In genomic region chr18:44655435-44655834, GRCh38 we compare ENCODE assay signal across 19 cellular contexts. TPM values are rescaled to one million over a fixed set of nuclear protein-coding genes. Genes with fewer than 3 reads are reported as not detected.
A peak's percentile ranks its signal among the peaks of the same experiment; 100 is the strongest.
DNase-seq lines count a peak whose midpoint lies in the region; ATAC-seq, FAIRE-seq and TF ChIP-seq lines count a peak whose summit lies in the region.
"Had no signal": no experiment of that assay in that cellular context is flagged by ENCODE, and none has a peak within 500 bp of the region (broad histone marks: within the 10 kb centered on the region; RNA-seq: fewer than 3 reads in every experiment).

No MANE protein-coding gene starts in this region.

- no peaks in the 10 kb centered on the region for H3K9me3 ChIP-seq in SK-N-SH
- H3K9me3 ChIP-seq in sigmoid colon: no peaks in the 10 kb centered on the region
- no peaks in the 10 kb centered on the region for H3K9me3 ChIP-seq in OCI-LY7 (ENCODE audit: low read length)
- H3K9me3 ChIP-seq in HepG2 (ENCODE audit: low read length): no peaks in the 10 kb centered on the region
- H3K9me3 ChIP-seq: A549, BLaER1 had no signal

- DNase-seq in SK-N-SH (no peak), chondrocyte (ENCODE audit: low spot score) (no peak), sigmoid colon (no peak), OCI-LY7 (ENCODE audit: low spot score) (no peak), omental fat pad (ENCODE audit: low spot score) (no peak), HepG2 (ENCODE audit: low spot score) (no peak)
- DNase-seq: Calu3; CD8-positive, alpha-beta T cell; DMS79 treated with DMSO at 0.1 percent for 48 hours; GF-D8; HCEC 1CT; IMR-90 had no signal

- H3K4me1 ChIP-seq in SK-N-SH (ENCODE audit: control insufficient read depth in 1 of 2, insufficient read depth in 2 of 2, low read depth in 1 of 2, low read length in 1 of 2): peaks cover 0 to 18% of the 10 kb centered on the region in 2 experiments; a peak in 2 of 4 replicates
- peaks cover 0 to 36% (median 21%) of the 10 kb centered on the region in 4 donors for H3K4me1 ChIP-seq in sigmoid colon
- no peaks in the 10 kb centered on the region for H3K4me1 ChIP-seq in OCI-LY7 (ENCODE audit: insufficient read depth, low read length, poor library complexity, severe bottlenecking)
- no peaks in the 10 kb centered on the region for H3K4me1 ChIP-seq in HepG2 (ENCODE audit: insufficient read depth, low read length)
- H3K4me1 ChIP-seq: BLaER1 had no signal

- no peaks in the 10 kb centered on the region for H3K27me3 Mint-ChIP-seq in chondrocyte (ENCODE audit: low read depth)

- peaks cover 2% of the 10 kb centered on the region for H3K9me3 Mint-ChIP-seq in chondrocyte (ENCODE audit: low read depth)
- H3K9me3 Mint-ChIP-seq: CD8-positive, alpha-beta T cell; GM23338 had no signal

- BruUV-seq in OCI-LY7 (replicated peaks; lab: Mats Ljungman, UMichigan) (no TSS peak), HepG2 (replicated peaks; lab: Mats Ljungman, UMichigan) (no TSS peak)

- H3K4me3 ChIP-seq in SK-N-SH (ENCODE audit: low read depth in 2 of 2, low read length in 1 of 2) (no peak overlapping the region), sigmoid colon (no peak overlapping the region), OCI-LY7 (ENCODE audit: low read depth, low read length, poor library complexity, severe bottlenecking) (no peak overlapping the region), HepG2 (replicated peaks in 1 of 3; ENCODE audit: insufficient read depth in 1 of 3, low read depth in 2 of 3, low read length in 3 of 3) (no peak overlapping the region)
- H3K4me3 ChIP-seq: A549, BLaER1, GM23338 had no signal

- CTCF ChIA-PET in SK-N-SH (lab: Yijun Ruan, JAX) (interaction anchor here (1.2 kb wide), 1 partner anchor 557 kb away, joined by 4 read pairs; no protein-coding TSS in a partner anchor), OCI-LY7 (lab: Charles Lee; ENCODE audit: unreplicated experiment) (no interaction called here), HepG2 (lab: Yijun Ruan, JAX; ENCODE audit: low intra/inter-chr PET ratio, low total read pairs) (no interaction called here)

- H3K36me3 Mint-ChIP-seq in chondrocyte (ENCODE audit: low read depth): no peaks in the 10 kb centered on the region
- H3K36me3 Mint-ChIP-seq: CD8-positive, alpha-beta T cell had no signal

- POLR2A ChIA-PET in SK-N-SH (lab: Yijun Ruan, JAX) (no interaction called here), OCI-LY7 (lab: Charles Lee) (interaction anchor here (0.6 kb wide), 1 partner anchor 519 kb away, joined by 3 read pairs; no protein-coding TSS in a partner anchor), HepG2 (lab: Yijun Ruan, JAX) (no interaction called here)

- no peak overlapping the region for H3K4me2 ChIP-seq in SK-N-SH
- no peak overlapping the region for H3K4me2 ChIP-seq in OCI-LY7 (ENCODE audit: low read length)
- no peak overlapping the region for H3K4me2 ChIP-seq in HepG2 (ENCODE audit: low read depth, low read length)
- H3K4me2 ChIP-seq: BLaER1, GM23338 had no signal

- peak overlapping the region; percentile 36 for H3K27ac Mint-ChIP-seq in chondrocyte (ENCODE audit: unreplicated experiment)
- H3K27ac Mint-ChIP-seq: CD8-positive, alpha-beta T cell; GM23338 had no signal

- TF ChIP-seq RAD21 in SK-N-SH (IDR thresholded peaks at IDR 0.05; ENCODE audit: low read length) (no peak), HepG2 (CRISPR knock-in tag; IDR thresholded peaks at IDR 0.05) (no peak)

- TF ChIP-seq POLR2A in sigmoid colon (IDR thresholded peaks at IDR 0.05) (no peak), HepG2 (IDR thresholded peaks at IDR 0.05; ENCODE audit: insufficient read depth in 1 of 2, low read depth in 2 of 2, low read length in 2 of 2) (no peak)

- intact Hi-C loops in sigmoid colon (cut with DNase I) (no loop called here), OCI-LY7 (cut with micrococcal nuclease; ENCODE audit: unreplicated experiment) (no loop called here), HepG2 (cut with micrococcal nuclease; ENCODE audit: unreplicated experiment) (no loop called here)

- peaks cover 4% of the 10 kb centered on the region for H3F3A ChIP-seq in SK-N-SH (replicated peaks; ENCODE audit: insufficient read depth)

- no peak for TF ChIP-seq EP300 in SK-N-SH (IDR thresholded peaks at IDR 0.05; ENCODE audit: borderline replicate concordance in 1 of 2, low read depth in 1 of 2, low read length in 1 of 2)
- no peak for TF ChIP-seq EP300 in sigmoid colon (IDR thresholded peaks at IDR 0.05)
- TF ChIP-seq EP300 in HepG2 (IDR thresholded peaks at IDR 0.05; ENCODE audit: low read depth in 2 of 2, low read length in 2 of 2): no peak
- TF ChIP-seq EP300 in HepG2 (CRISPR knock-in tag; IDR thresholded peaks at IDR 0.05; ENCODE audit: borderline replicate concordance): no peak

- no peak for ATAC-seq in SK-N-SH treated with all-trans-retinoic acid at 6 μM for 48 hours
- no peak for ATAC-seq in omental fat pad (ENCODE audit: low FRiP score)
- no peak for ATAC-seq in HepG2
- ATAC-seq: CD8-positive, alpha-beta T cell; GM23338 had no signal

- no peak for FAIRE-seq in HepG2 (lab: Jason Lieb, UNC)
- FAIRE-seq: A549, H54 had no signal

- in situ Hi-C loops in HepG2 (cut with HindIII; ENCODE audit: extremely low pct_ligation_motif_present, low pct_unique_long_range_greater_than_20kb): no loop called here

- 94% methylated on average over 2 of the region's 2 CpGs for WGBS in SK-N-SH (ENCODE audit: low lambda C conversion rate)
- 92 to 94% methylated on average over 2 of the region's 2 CpGs for WGBS in sigmoid colon, 2 donors
- WGBS in HepG2 (ENCODE audit: low lambda C conversion rate): 18% methylated on average over 2 of the region's 2 CpGs

- no peak overlapping the region for H3K4me3 Mint-ChIP-seq in chondrocyte (ENCODE audit: unreplicated experiment)
- H3K4me3 Mint-ChIP-seq: CD8-positive, alpha-beta T cell; GM23338 had no signal

- H3K79me2 ChIP-seq in SK-N-SH (ENCODE audit: insufficient read depth) (no peaks in the 10 kb centered on the region), OCI-LY7 (ENCODE audit: insufficient read depth, low read depth, low read length) (no peaks in the 10 kb centered on the region), HepG2 (ENCODE audit: insufficient read depth, low read length) (no peaks in the 10 kb centered on the region)

- no peaks in the 10 kb centered on the region for H3K27me3 ChIP-seq in SK-N-SH (ENCODE audit: insufficient read depth)
- H3K27me3 ChIP-seq in sigmoid colon: no peaks in the 10 kb centered on the region
- H3K27me3 ChIP-seq in HepG2 (ENCODE audit: control insufficient read depth in 1 of 2, insufficient read depth in 2 of 2, low read length in 2 of 2): no peaks in the 10 kb centered on the region
- H3K27me3 ChIP-seq: BLaER1 had no signal

- H2AFZ ChIP-seq in SK-N-SH (ENCODE audit: low read depth) (0 out of 2 replicates have a peak overlapping the region, but pooled peaks have one; percentile 0), OCI-LY7 (ENCODE audit: low read length) (no peak overlapping the region), HepG2 (ENCODE audit: low read length) (no peak overlapping the region)
- H2AFZ ChIP-seq: GM23338 had no signal

- H4K20me1 ChIP-seq in SK-N-SH (ENCODE audit: insufficient read depth) (no peaks in the 10 kb centered on the region), OCI-LY7 (ENCODE audit: insufficient read depth, low read length) (no peaks in the 10 kb centered on the region), HepG2 (ENCODE audit: insufficient read depth, low read length) (no peaks in the 10 kb centered on the region)
- H4K20me1 ChIP-seq: BLaER1 had no signal

- TF ChIP-seq CTCF in SK-N-SH (IDR thresholded peaks at IDR 0.05): no peak
- TF ChIP-seq CTCF in chondrocyte (IDR thresholded peaks at IDR 0.05): no peak
- no peak for TF ChIP-seq CTCF in sigmoid colon (IDR thresholded peaks at IDR 0.05)
- TF ChIP-seq CTCF in OCI-LY7 (conservative IDR thresholded peaks at IDR 0.05; ENCODE audit: low read length): no peak
- no peak for TF ChIP-seq CTCF in omental fat pad (IDR thresholded peaks at IDR 0.05)
- no peak for TF ChIP-seq CTCF in HepG2 (CRISPR knock-in tag; IDR thresholded peaks at IDR 0.05)

- H3K9me2 ChIP-seq in SK-N-SH (no peaks in the 10 kb centered on the region), OCI-LY7 (ENCODE audit: insufficient read depth, low read length) (no peaks in the 10 kb centered on the region)

- peaks cover 41% of the 10 kb centered on the region for H3K4me1 Mint-ChIP-seq in chondrocyte (ENCODE audit: low read depth)

- H3K36me3 ChIP-seq in SK-N-SH (replicated peaks in 1 of 2; ENCODE audit: control insufficient read depth in 1 of 2, insufficient read depth in 2 of 2, low read length in 1 of 2): no peaks in the 10 kb centered on the region
- H3K36me3 ChIP-seq in sigmoid colon: no peaks in the 10 kb centered on the region
- no peaks in the 10 kb centered on the region for H3K36me3 ChIP-seq in OCI-LY7 (ENCODE audit: insufficient read depth, low read length)
- no peaks in the 10 kb centered on the region for H3K36me3 ChIP-seq in HepG2 (replicated peaks in 1 of 2; ENCODE audit: control insufficient read depth in 1 of 2, insufficient read depth in 2 of 2, low read length in 2 of 2)
- H3K36me3 ChIP-seq: BLaER1 had no signal

- H3K9ac ChIP-seq in SK-N-SH (no peak overlapping the region), HepG2 (ENCODE audit: insufficient read depth, low read depth, low read length) (no peak overlapping the region)
- H3K9ac ChIP-seq: BLaER1 had no signal

- H3K27ac ChIP-seq in SK-N-SH (ENCODE audit: low read depth in 2 of 2, low read length in 1 of 2): no peak overlapping the region
- peak overlapping the region in 3 of 4 donors; percentile 14 to 62 (median 40) for H3K27ac ChIP-seq in sigmoid colon
- no peak overlapping the region for H3K27ac ChIP-seq in OCI-LY7 (ENCODE audit: low read depth, low read length, poor library complexity, severe bottlenecking)
- no peak overlapping the region for H3K27ac ChIP-seq in HepG2 (ENCODE audit: extremely low read length, insufficient read depth, low read length)
- H3K27ac ChIP-seq: 22Rv1, A549, BLaER1, HL-60 had no signal

RNA-seq across cellular contexts. Expression of gene SETBP1, which starts 25.3 kb away (rescaled TPM):
- polyA plus RNA-seq in SK-N-SH (2012; rRNA removed) (3.0 and 3.1 TPM in 2 replicates), sigmoid colon (1 to 10 TPM in 2 of 3 donors, under 1 TPM in 1; 0.69 to 3.7 (median 1.2) TPM), HepG2 (2011; rRNA removed) (0.65 and 0.73 TPM in 2 replicates)
- polyA plus RNA-seq in SK-N-SH (2012; cell fraction: cytosol; rRNA removed): 2.8 and 3.0 TPM in 2 replicates
- 2.8 and 4.3 TPM in 2 replicates for polyA plus RNA-seq in SK-N-SH (2012; cell fraction: nucleus; rRNA removed)
- total RNA-seq in chondrocyte (28.8 to 44.5 TPM (median 29.3 TPM) in 3 replicates), sigmoid colon (100 to 1,000 TPM in 1 of 4 donors, 10 to 100 TPM in 3; 67.9 to 100 (median 70.2) TPM), OCI-LY7 (2022) (8.1 and 9.1 TPM in 2 replicates), omental fat pad (10 to 100 TPM; 14.5 to 34.2 (median 19.3) TPM), HepG2 (2016; rRNA removed; fragmentation: Illumina TruSeq; extraction: Trizol) (0.18 and 0.20 TPM in 2 replicates)
- total RNA-seq in OCI-LY7 (2014; rRNA removed; shearing (Covaris generic)): 2.4 and 2.6 TPM in 2 replicates
- 2.5 and 2.7 TPM in 2 replicates for total RNA-seq in HepG2 (2016; cell fraction: cytosol; rRNA removed; fragmentation: Illumina TruSeq; extraction: Trizol; ENCODE audit: low read depth)
- 0.15 and 0.16 TPM in 2 replicates for total RNA-seq in HepG2 (2016; cell fraction: insoluble cytoplasmic fraction; rRNA removed; fragmentation: Illumina TruSeq; extraction: Trizol)
- 0.31 and 0.62 TPM in 2 replicates for total RNA-seq in HepG2 (2016; cell fraction: membrane; rRNA removed; fragmentation: Illumina TruSeq; extraction: Trizol)
- total RNA-seq in HepG2 (2016; cell fraction: nucleus; rRNA removed; fragmentation: Illumina TruSeq; extraction: Trizol): 1.1 and 1.3 TPM in 2 replicates
- 0.20 and 0.42 TPM in 2 replicates for polyA plus RNA-seq in HepG2 (2011; cell fraction: cytosol; rRNA removed)
- 1.8 TPM in 2 replicates for polyA plus RNA-seq in HepG2 (2011; cell fraction: nucleus; rRNA removed)
- 0.93 and 2.0 TPM in 2 replicates for polyA plus RNA-seq in HepG2 (2012)
- not detected in 2 replicates for polyA plus RNA-seq in HepG2 (2016; cell fraction: cytosol; fragmentation: Illumina TruSeq; extraction: Trizol; ENCODE audit: low read depth)
- 0.05 and 0.09 TPM in 2 replicates for polyA plus RNA-seq in HepG2 (2016; cell fraction: insoluble cytoplasmic fraction; fragmentation: Illumina TruSeq; extraction: Trizol; ENCODE audit: low read depth)
- 0.08 TPM in 1 of 2 replicates, not detected in the other for polyA plus RNA-seq in HepG2 (2016; cell fraction: membrane; fragmentation: Illumina TruSeq; extraction: Trizol; ENCODE audit: low read depth)
- polyA plus RNA-seq in HepG2 (2016; cell fraction: nucleus; fragmentation: Illumina TruSeq; extraction: Trizol; ENCODE audit: insufficient read depth, low read depth): 0.08 and 0.32 TPM in 2 replicates
- polyA minus RNA-seq in HepG2 (2011; rRNA and poly(A)+ RNA removed; ENCODE audit: low replicate concordance): 2.0 and 2.9 TPM in 2 replicates
- polyA minus RNA-seq in HepG2 (2011; cell fraction: cytosol; rRNA and poly(A)+ RNA removed): 0.26 and 1.1 TPM in 2 replicates
- 6.8 and 10.6 TPM in 2 replicates for polyA minus RNA-seq in HepG2 (2011; cell fraction: nucleus; rRNA and poly(A)+ RNA removed)

Comparison
In these comparisons a context has a peak if more than half of its experiments do, and no peak if none do; other contexts are left out.
1. H3K27ac ChIP-seq: peak in sigmoid colon (3 of 4); none in SK-N-SH (0 of 2), OCI-LY7 (single experiment) and HepG2 (single experiment).